Comparison of ENCODE assay signal across 8 cellular contexts in genomic region chr16:21556026-21556942, GRCh38. TPM values are rescaled to one million over a fixed set of nuclear protein-coding genes. Genes with fewer than 3 reads are reported as not detected.
DNase-seq lines count a peak whose midpoint lies in the region; ATAC-seq and TF ChIP-seq lines count a peak whose summit lies in the region.
"Not testable (repeated sequence)": the region's sequence is repeated elsewhere in the genome, so short reads cannot be mapped to it uniquely, and the experiment has no call there.

No MANE protein-coding gene starts in this region.

- peak; percentile 39 for DNase-seq in AG09319 (ENCODE audit: extremely low read depth, low read depth)
- DNase-seq in GM04503 (ENCODE audit: low read depth) = peak; percentile 62
- peak; percentile 31 for DNase-seq in NCI-H1694 (lab: John Stamatoyannopoulos, UW)
- peak; percentile 90 for DNase-seq in NCI-H69 (lab: John Stamatoyannopoulos, UW)
- DNase-seq in glutamatergic neuron = peak; percentile 50
- peak; percentile 45 for DNase-seq in lower lobe of right lung
- peak; percentile 11 for DNase-seq in superior temporal gyrus (ENCODE audit: extremely low spot score)

- not testable (repeated sequence) for H3K4me3 ChIP-seq in lower lobe of right lung

- intact Hi-C loops in lower lobe of right lung (cut with DNase I) = not testable (repeated sequence)

- H3K36me3 ChIP-seq in lower lobe of right lung = not testable (repeated sequence)

- peaks cover 11% of the 10 kb centered on the region for H3K4me1 ChIP-seq in lower lobe of right lung

- H3K4me3 Mint-ChIP-seq in brain = peak overlapping the region in 1 of 5 experiments; percentile 41
- H3K4me3 Mint-ChIP-seq in glutamatergic neuron (ENCODE audit: unreplicated experiment) = not testable (repeated sequence)

- not testable (repeated sequence) for H3K27ac ChIP-seq in lower lobe of right lung

- H3K9me3 Mint-ChIP-seq in brain; glutamatergic neuron (ENCODE audit: unreplicated experiment): not testable (repeated sequence)

- H3K4me1 Mint-ChIP-seq in brain (peaks cover 36% of the 10 kb centered on the region), glutamatergic neuron (ENCODE audit: low read depth, unreplicated experiment) (peaks cover 14% of the 10 kb centered on the region)

- H3K27me3 Mint-ChIP-seq in brain (peaks cover 14% of the 10 kb centered on the region), glutamatergic neuron (ENCODE audit: unreplicated experiment) (peaks cover 11% of the 10 kb centered on the region)

- not testable (repeated sequence) for H3K9me3 ChIP-seq in lower lobe of right lung

- not testable (repeated sequence) for TF ChIP-seq CTCF in AG09319 (IDR thresholded peaks at IDR 0.05; ENCODE audit: low read depth, low read length); brain (conservative IDR thresholded peaks at IDR 0.05); glutamatergic neuron (IDR thresholded peaks at IDR 0.05; ENCODE audit: partially characterized antibody, unreplicated experiment); lower lobe of right lung (IDR thresholded peaks at IDR 0.05)

- ATAC-seq in lower lobe of right lung = peak in 1 of 2 donors; percentile 3

- H3K36me3 Mint-ChIP-seq in brain; glutamatergic neuron (ENCODE audit: unreplicated experiment): not testable (repeated sequence)

- H3K27ac Mint-ChIP-seq in brain (peak overlapping the region in 3 of 5 experiments; percentile 35 to 81 (median 68)), glutamatergic neuron (ENCODE audit: unreplicated experiment) (peak overlapping the region; percentile 92)

- peaks cover 15% of the 10 kb centered on the region for H3K27me3 ChIP-seq in lower lobe of right lung (ENCODE audit: low read depth)

RNA-seq across cellular contexts. Expression of gene METTL9, which starts 43.1 kb away (rescaled TPM):
- polyA plus RNA-seq in brain (ENCODE audit: insufficient read depth, low read depth, low replicate concordance) = 122 TPM
- total RNA-seq in glutamatergic neuron (ENCODE audit: unreplicated experiment) (108 TPM), lower lobe of right lung (74.1 TPM)

Comparison
In these comparisons a context has a peak if more than half of its experiments do, and no peak if none do; other contexts are left out.
1. DNase-seq: peak in every context shown above with its lines; median percentile 90 in NCI-H69; 62 in GM04503; 50 in glutamatergic neuron; 45 in lower lobe of right lung; 39 in AG09319; 31 in NCI-H1694; 11 in superior temporal gyrus.